In the genomic region with DNA sequence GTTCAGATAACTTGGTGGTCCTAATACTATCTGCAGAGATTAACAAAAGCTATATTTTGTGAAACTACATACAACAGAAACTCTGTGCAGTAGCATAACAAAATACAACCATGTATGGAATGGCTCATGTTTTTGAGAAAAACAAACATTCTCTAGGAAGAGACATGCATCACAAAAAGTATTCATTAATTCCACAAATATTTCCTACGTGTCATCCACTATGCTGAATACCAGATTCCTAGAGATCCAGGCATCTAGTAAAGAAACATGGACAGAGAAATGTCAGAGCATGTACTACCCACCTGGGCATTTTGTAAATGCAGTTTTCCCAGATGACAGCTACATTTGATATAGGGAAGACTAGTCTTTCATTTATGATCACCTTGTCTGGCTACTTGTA, we compare ENCODE assay signal across 22 cellular contexts.
DNase-seq lines count a peak whose midpoint lies in the region; ATAC-seq, FAIRE-seq and TF ChIP-seq lines count a peak whose summit lies in the region.
"Had no signal": no experiment of that assay in that cellular context is flagged by ENCODE, and none has a peak within 500 bp of the region (broad histone marks: within the 10 kb centered on the region; RNA-seq: fewer than 3 reads in every experiment).

No MANE protein-coding gene starts in this region.

- H3K4me1 ChIP-seq in A549 = peaks cover 14% of the 10 kb centered on the region; the same call in 2 of the 3 replicates
- peaks cover 17% of the 10 kb centered on the region; the same call in 1 of the 2 replicates for H3K4me1 ChIP-seq in GM23248 (ENCODE audit: insufficient read depth)
- no peaks in the 10 kb centered on the region for H3K4me1 ChIP-seq in Peyer's patch

- H3K27ac ChIP-seq in A549 (no peak overlapping the region), GM23248 (no peak overlapping the region), Peyer's patch (no peak overlapping the region)
- H3K27ac ChIP-seq: 22Rv1 had no signal

- no peaks in the 10 kb centered on the region for H3K9me3 Mint-ChIP-seq in T-cell

- in situ Hi-C loops in GM23248 (cut with MboI) = loop anchor here (25.0 kb wide), 1 partner anchor 527 kb away; no protein-coding TSS in a partner anchor

- H3K27me3 ChIP-seq in GM23248 (replicated peaks; ENCODE audit: insufficient read depth) (no peaks in the 10 kb centered on the region), Peyer's patch (no peaks in the 10 kb centered on the region)

- H3K36me3 ChIP-seq in GM23248 (ENCODE audit: low read depth) (no peaks in the 10 kb centered on the region), Peyer's patch (no peaks in the 10 kb centered on the region)

- H3K9me2 ChIP-seq in GM23248 (ENCODE audit: insufficient read depth) = no peaks in the 10 kb centered on the region

- no peak overlapping the region for H3K9ac ChIP-seq in GM23248

- H3K36me3 Mint-ChIP-seq in T-cell = no peaks in the 10 kb centered on the region
- H3K36me3 Mint-ChIP-seq: CD4-positive, alpha-beta memory T cell had no signal

- CTCF ChIA-PET in A549 (lab: Yijun Ruan, JAX) (interaction anchor here (0.6 to 5.8 kb wide), 8 partner anchors 12 to 526 kb away, joined by 3 to 30 read pairs (median 3); no protein-coding TSS in a partner anchor), T-cell (lab: Charles Lee) (interaction anchor here in 1 of 2 donors (0.6 kb wide), 1 partner anchor 739 kb away, joined by 4 read pairs; no protein-coding TSS in a partner anchor)

- H3K9me3 ChIP-seq in A549 = no peaks in the 10 kb centered on the region
- no peaks in the 10 kb centered on the region for H3K9me3 ChIP-seq in GM23248 (ENCODE audit: low read depth)
- no peaks in the 10 kb centered on the region for H3K9me3 ChIP-seq in Peyer's patch

- no peak for ATAC-seq in A549
- no peak for ATAC-seq in T-cell (replicated peaks in 1 of 4)

- H3K4me3 Mint-ChIP-seq in T-cell = no peak overlapping the region
- H3K4me3 Mint-ChIP-seq: CD4-positive, alpha-beta memory T cell had no signal

- peaks cover 11 to 22% (median 13%) of the 10 kb centered on the region in 3 donors for H3K4me1 Mint-ChIP-seq in T-cell

- H3F3A ChIP-seq in GM23248 (ENCODE audit: insufficient read depth) = no peaks in the 10 kb centered on the region

- no peak overlapping the region for H2AFZ ChIP-seq in GM23248

- H3K27me3 Mint-ChIP-seq in T-cell = peaks cover 0 to 20% of the 10 kb centered on the region in 2 donors
- H3K27me3 Mint-ChIP-seq: CD4-positive, alpha-beta memory T cell had no signal

- POLR2A ChIA-PET in A549 (lab: Yijun Ruan, JAX) (no interaction called here), T-cell (lab: Charles Lee) (no interaction called here)

- TF ChIP-seq RAD21 in A549 (conservative IDR thresholded peaks at IDR 0.05 in 1 of 2, IDR thresholded peaks at IDR 0.05 in 1 of 2) = no peak

- no peak for TF ChIP-seq CTCF in A549 (IDR thresholded peaks at IDR 0.05)
- no peak for TF ChIP-seq CTCF in choroid plexus epithelial cell (conservative IDR thresholded peaks at IDR 0.05; ENCODE audit: low read depth, low read length)
- TF ChIP-seq CTCF in Peyer's patch (IDR thresholded peaks at IDR 0.05) = no peak

- DNase-seq in A549 (ENCODE audit: low read depth in 1 of 2, low spot score in 1 of 2) = no peak
- peak; percentile 55 for DNase-seq in EH (ENCODE audit: low read depth)
- peak; percentile 9 for DNase-seq in GM23248
- DNase-seq in choroid plexus epithelial cell (ENCODE audit: low read depth) = peak; percentile 3
- no peak for DNase-seq in HK-2 (ENCODE audit: unreplicated experiment)
- DNase-seq in T-cell = no peak
- no peak for DNase-seq in Peyer's patch
- DNase-seq in NCI-H2081 (lab: John Stamatoyannopoulos, UW) = no peak
- DNase-seq: ACHN; C1 segment of cervical spinal cord; CD4-positive, alpha-beta memory T cell; COR-L47; DMS153; DMS79; H7; HCEC 1CT had no signal

- WGBS in A549 (ENCODE audit: missing lambda C conversion rate) = 11% methylated on average over 1 of the region's 1 CpG
- 25 to 44% methylated on average over 1 of the region's 1 CpG for WGBS in GM23248 (ENCODE audit: low coverage in 1 of 2, low lambda C conversion rate in 2 of 2, missing lambda C conversion rate in 2 of 2), 2 experiments

- no peaks in the 10 kb centered on the region for H3K79me2 ChIP-seq in GM23248 (ENCODE audit: insufficient read depth)

- TF ChIP-seq EP300 in A549 (IDR thresholded peaks at IDR 0.05) = no peak

- TF ChIP-seq POLR2A in A549 (IDR thresholded peaks at IDR 0.05; ENCODE audit: low read length) = no peak
- TF ChIP-seq POLR2A in Peyer's patch (IDR thresholded peaks at IDR 0.05) = no peak

- no peak overlapping the region for H3K4me2 ChIP-seq in A549
- no peak overlapping the region for H3K4me2 ChIP-seq in GM23248 (ENCODE audit: unreplicated experiment)

- H3K27ac Mint-ChIP-seq in T-cell = no peak overlapping the region
- H3K27ac Mint-ChIP-seq: CD4-positive, alpha-beta memory T cell had no signal

- FAIRE-seq in A549 (lab: Jason Lieb, UNC) = peak; percentile 80
- FAIRE-seq: A204.1, G401.6, GM12891, GM18507, H1 had no signal

- H3K4me3 ChIP-seq in A549 = no peak overlapping the region
- H3K4me3 ChIP-seq in GM23248 = no peak overlapping the region
- H3K4me3 ChIP-seq in choroid plexus epithelial cell (ENCODE audit: low read depth, low read length) = no peak overlapping the region
- no peak overlapping the region for H3K4me3 ChIP-seq in Peyer's patch

- H4K20me1 ChIP-seq in GM23248 (ENCODE audit: insufficient read depth) = no peaks in the 10 kb centered on the region

TF ChIP-seq in A549, 52 proteins besides CTCF, POLR2A, EP300 and RAD21:
- TF ChIP-seq CEBPB (IDR thresholded peaks at IDR 0.05) = no peak
- TF ChIP-seq MAZ (IDR thresholded peaks at IDR 0.05; ENCODE audit: borderline replicate concordance, low read depth, low read length) = no peak
- no peak for TF ChIP-seq POLR2AphosphoS2 (conservative IDR thresholded peaks at IDR 0.05; ENCODE audit: low read length)
- TF ChIP-seq ZNF302 (CRISPR knock-in tag; IDR thresholded peaks at IDR 0.05) = no peak
- TF ChIP-seq GATA3 (IDR thresholded peaks at IDR 0.05; ENCODE audit: borderline replicate concordance) = no peak

Comparison
In these comparisons a context has a peak if more than half of its experiments do, and no peak if none do; other contexts are left out.
1. DNase-seq: peak in EH (single experiment), GM23248 (single experiment) and choroid plexus epithelial cell (single experiment); none in A549 (0 of 2), HK-2 (single experiment), T-cell (0 of 34), Peyer's patch (0 of 3) and NCI-H2081 (0 of 2).